In the genomic region with DNA sequence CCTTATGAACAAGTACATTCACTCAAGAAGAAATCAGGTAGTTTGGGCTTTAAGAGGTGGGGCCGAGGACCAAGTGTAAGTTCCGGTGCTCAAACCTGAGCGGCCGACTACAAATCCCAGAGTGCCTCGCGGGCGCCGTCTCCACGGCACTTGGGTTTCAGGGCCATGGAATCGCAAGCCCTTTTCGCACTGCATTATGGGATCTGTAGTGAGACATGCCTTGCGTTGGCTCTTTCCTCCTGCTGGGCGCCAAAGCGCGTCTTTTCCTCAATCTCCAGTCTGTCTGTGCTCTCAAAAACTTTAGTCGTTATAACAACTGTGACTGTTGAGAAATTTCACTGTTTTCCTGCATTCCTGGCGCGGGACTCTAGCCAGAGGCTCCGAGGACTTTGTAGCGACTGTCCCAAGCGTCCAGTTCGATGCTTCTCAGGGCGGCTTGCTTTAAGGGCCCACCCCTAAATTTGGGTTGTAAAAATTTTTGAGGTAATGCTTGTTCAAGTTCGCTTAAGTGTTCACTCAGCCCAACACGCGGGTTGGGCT, we compare ENCODE assay signal across 8 cellular contexts. TPM values are rescaled to one million over a fixed set of nuclear protein-coding genes. Genes with fewer than 3 reads are reported as not detected.
DNase-seq lines count a peak whose midpoint lies in the region; ATAC-seq and TF ChIP-seq lines count a peak whose summit lies in the region.

No MANE protein-coding gene starts in this region.

- CTCF ChIA-PET in AG04450 (lab: Charles Lee) (interaction anchor here (4.4 kb wide), 1 partner anchor 70 kb away, joined by 45 read pairs; the partner anchor contains the start of gene GSTA4), WTC11 (lab: Charles Lee) (interaction anchor here (1.0 to 1.9 kb wide), 2 partner anchors 69 to 71 kb away, joined by 4 to 10 read pairs; partner anchors contain the start of gene GSTA4)

- no peaks in the 10 kb centered on the region for H3K36me3 Mint-ChIP-seq in WTC11

- DNase-seq in AG04450 (ENCODE audit: low read depth, low spot score) (peak; percentile 93), NCI-H226 (peak; percentile 98), WTC11 (ENCODE audit: low spot score) (peak; percentile 96), cardiac fibroblast (ENCODE audit: low read depth in 2 of 2) (peak; percentile 98), iPS-NIHi7 (ENCODE audit: extremely low spot score) (peak; percentile 89)

- POLR2A ChIA-PET in AG04450 (lab: Yijun Ruan, JAX) (interaction anchor here (1.6 kb wide), 1 partner anchor 71 kb away, joined by 7 read pairs; no protein-coding TSS in a partner anchor), WTC11 (lab: Charles Lee) (no interaction called here)

- H3K27ac ChIP-seq in AG04450 (ENCODE audit: low read depth, low read length), result peak overlapping the region; percentile 54
- H3K27ac ChIP-seq in skin epidermis, result peak overlapping the region; percentile 78 to 99 (median 93)

- peak; percentile 80 for ATAC-seq in GM18909 (IDR thresholded peaks at IDR 0.05; ENCODE audit: poor library complexity, unreplicated experiment)
- peak; percentile 83 for ATAC-seq in HG03196 (IDR thresholded peaks at IDR 0.05; ENCODE audit: unreplicated experiment)
- ATAC-seq in WTC11, result peak; percentile 66

- peak overlapping the region; percentile 98 for H3K27ac Mint-ChIP-seq in WTC11

- H3K4me3 Mint-ChIP-seq in WTC11, result peak overlapping the region; percentile 100

- H3K9me3 Mint-ChIP-seq in WTC11, result no peaks in the 10 kb centered on the region

- no peaks in the 10 kb centered on the region for H3K27me3 ChIP-seq in AG04450 (ENCODE audit: control insufficient read depth, insufficient read depth, low read length)

- no peak for TF ChIP-seq CTCF in AG04450 (IDR thresholded peaks at IDR 0.05; ENCODE audit: low read depth, low read length)
- no peak for TF ChIP-seq CTCF in WTC11 (IDR thresholded peaks at IDR 0.05)
- peak; percentile 6 for TF ChIP-seq CTCF in cardiac fibroblast (IDR thresholded peaks at IDR 0.05; ENCODE audit: low read depth, low read length)

- no peaks in the 10 kb centered on the region for H3K27me3 Mint-ChIP-seq in WTC11 (ENCODE audit: low read depth)

- H3K4me1 Mint-ChIP-seq in WTC11, result peaks cover 29% of the 10 kb centered on the region

- H3K9me3 ChIP-seq in AG04450 (ENCODE audit: control insufficient read depth, insufficient read depth, low read length), result no peaks in the 10 kb centered on the region

- H3K4me3 ChIP-seq in AG04450 (ENCODE audit: low read depth, low read length) (peak overlapping the region; percentile 76), cardiac fibroblast (replicated peaks in 1 of 2; ENCODE audit: low read depth in 2 of 2, low read length in 2 of 2) (peak overlapping the region; percentile 79 to 90), skin epidermis (peak overlapping the region; percentile 79 to 96 (median 89))

TF ChIP-seq in WTC11, 78 proteins besides CTCF, POLR2A, EP300 and RAD21:
- TF ChIP-seq, protein P1, sequence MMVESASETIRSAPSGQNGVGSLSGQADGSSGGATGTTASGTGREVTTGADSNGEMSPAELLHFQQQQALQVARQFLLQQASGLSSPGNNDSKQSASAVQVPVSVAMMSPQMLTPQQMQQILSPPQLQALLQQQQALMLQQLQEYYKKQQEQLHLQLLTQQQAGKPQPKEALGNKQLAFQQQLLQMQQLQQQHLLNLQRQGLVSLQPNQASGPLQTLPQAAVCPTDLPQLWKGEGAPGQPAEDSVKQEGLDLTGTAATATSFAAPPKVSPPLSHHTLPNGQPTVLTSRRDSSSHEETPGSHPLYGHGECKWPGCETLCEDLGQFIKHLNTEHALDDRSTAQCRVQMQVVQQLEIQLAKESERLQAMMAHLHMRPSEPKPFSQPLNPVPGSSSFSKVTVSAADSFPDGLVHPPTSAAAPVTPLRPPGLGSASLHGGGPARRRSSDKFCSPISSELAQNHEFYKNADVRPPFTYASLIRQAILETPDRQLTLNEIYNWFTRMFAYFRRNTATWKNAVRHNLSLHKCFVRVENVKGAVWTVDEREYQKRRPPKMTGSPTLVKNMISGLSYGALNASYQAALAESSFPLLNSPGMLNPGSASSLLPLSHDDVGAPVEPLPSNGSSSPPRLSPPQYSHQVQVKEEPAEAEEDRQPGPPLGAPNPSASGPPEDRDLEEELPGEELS (CRISPR knock-in tag; IDR thresholded peaks at IDR 0.05), result no peak
- no peak for TF ChIP-seq ZNF532 (CRISPR knock-in tag; IDR thresholded peaks at IDR 0.05; ENCODE audit: borderline replicate concordance)
- TF ChIP-seq SMAD4 (CRISPR knock-in tag; IDR thresholded peaks at IDR 0.05), result no peak
- no peak for TF ChIP-seq RORB (CRISPR knock-in tag; IDR thresholded peaks at IDR 0.05)
- TF ChIP-seq NFE2L1 (CRISPR knock-in tag; IDR thresholded peaks at IDR 0.05), result no peak
- peak; percentile 43; the same call in 1 of the 2 replicates for TF ChIP-seq SP1 (CRISPR knock-in tag; conservative IDR thresholded peaks at IDR 0.05)
- TF ChIP-seq PRRX2 (CRISPR knock-in tag; IDR thresholded peaks at IDR 0.05), result no peak
- TF ChIP-seq CBFB (CRISPR knock-in tag; IDR thresholded peaks at IDR 0.05; ENCODE audit: low read depth), result no peak

RNA-seq across cellular contexts. Expression of gene FBXO9, which starts 0.4 kb away (rescaled TPM):
- polyA plus RNA-seq in AG04450 (2011; rRNA removed), result 74.0 and 90.2 TPM in 2 replicates
- 55.5 and 73.1 TPM in 2 replicates for polyA minus RNA-seq in AG04450 (2011; rRNA and poly(A)+ RNA removed)
- total RNA-seq in WTC11 (2021), result 44.5 to 54.4 TPM (median 48.1 TPM) in 3 replicates

RNA-seq across cellular contexts. Expression of gene CILK1, which starts 3.2 kb away (rescaled TPM):
- polyA plus RNA-seq in AG04450 (2011; rRNA removed), result 13.3 and 17.7 TPM in 2 replicates
- polyA minus RNA-seq in AG04450 (2011; rRNA and poly(A)+ RNA removed), result 10.8 and 14.6 TPM in 2 replicates
- 7.7 to 8.7 TPM (median 8.2 TPM) in 3 replicates for total RNA-seq in WTC11 (2021)

Comparison
In these comparisons a context has a peak if more than half of its experiments do, and no peak if none do; other contexts are left out.
1. Peak in every context shown above with its lines: DNase-seq, ATAC-seq, H3K4me3 ChIP-seq and H3K27ac ChIP-seq.